8 cellular contexts compared by ENCODE assay signal in the genomic region with DNA sequence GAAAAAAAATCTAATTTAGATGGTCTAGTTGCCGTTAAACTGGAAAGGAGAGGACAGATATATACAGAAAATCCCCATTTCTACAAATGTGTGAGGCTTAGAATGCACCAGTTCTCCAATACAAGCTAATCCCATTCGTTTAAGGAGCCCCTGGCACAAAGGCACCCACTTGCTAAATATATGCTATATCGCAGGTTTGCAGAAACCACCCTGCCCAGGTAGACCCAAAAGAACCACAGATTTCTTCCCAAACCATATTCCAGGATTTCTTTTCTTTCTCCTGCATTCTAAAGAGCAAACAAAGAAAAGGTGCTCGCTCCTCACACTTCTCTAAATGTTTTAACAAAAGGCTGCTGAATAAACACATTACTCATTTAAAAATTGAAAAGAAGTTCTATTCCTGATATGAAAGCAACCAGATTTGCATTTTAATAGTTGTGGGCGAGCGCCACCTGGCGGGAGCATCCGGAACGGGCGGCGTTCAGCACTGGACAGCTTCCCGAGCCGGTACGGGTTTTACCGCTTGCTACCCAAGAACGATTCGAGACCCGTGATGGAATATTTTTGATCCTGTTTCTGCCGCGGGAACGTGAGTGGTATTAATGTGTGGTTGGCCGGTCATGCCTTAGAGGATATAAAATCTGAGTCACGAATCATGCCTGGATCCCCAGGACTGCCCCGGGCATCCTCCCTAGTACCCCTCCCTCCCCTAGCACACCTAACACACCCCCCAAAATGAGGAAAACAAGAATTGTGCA. TPM values are rescaled to one million over a fixed set of nuclear protein-coding genes. Genes with fewer than 3 reads are reported as not detected.
DNase-seq lines count a peak whose midpoint lies in the region; ATAC-seq, FAIRE-seq and TF ChIP-seq lines count a peak whose summit lies in the region.

No MANE protein-coding gene starts in this region.

- H3K9ac ChIP-seq in neural progenitor cell, result no peak overlapping the region

- H3K4me2 ChIP-seq in neural progenitor cell, result peak overlapping the region; percentile 69

- intact Hi-C loops in activated T-helper 2 cell treated with anti-CD3 and anti-CD28 coated beads, Interferon-gamma antibody, Interleukin-2, Interleukin-4, amounts not matched to agents 10 μg/mL and 5 μg/mL and 100 μg/mL, durations not matched to agents 14 hours and 24 hours and 36 hours (cut with micrococcal nuclease), result loop anchor here (5.0 to 10.0 kb wide), 2 partner anchors 1233 to 1450 kb away; no protein-coding TSS in a partner anchor
- intact Hi-C loops in transverse colon (cut with DNase I; ENCODE audit: low total_unique reads), result loop anchor here (2.0 kb wide), 1 partner anchor 1449 kb away; no protein-coding TSS in a partner anchor

- peak; percentile 25 for DNase-seq in DMS153 (lab: John Stamatoyannopoulos, UW)
- DNase-seq in HTR-8/SVneo (ENCODE audit: insufficient read length, low spot score), result peak; percentile 97
- peak; percentile 53 for DNase-seq in activated T-helper 2 cell treated with anti-CD3 and anti-CD28 coated beads, Interferon-gamma antibody, Interleukin-2, Interleukin-4, amounts not matched to agents 10 μg/mL and 5 μg/mL and 100 μg/mL, durations not matched to agents 14 hours and 24 hours and 36 hours (ENCODE audit: low spot score)
- DNase-seq in fibroblast of villous mesenchyme (ENCODE audit: low read depth), result peak; percentile 62
- DNase-seq in neural progenitor cell (ENCODE audit: low spot score), result peak; percentile 77
- peak; percentile 64 for DNase-seq in transverse colon

- H3K4me1 Mint-ChIP-seq in activated T-helper 2 cell treated with anti-CD3 and anti-CD28 coated beads, Interferon-gamma antibody, Interleukin-2, Interleukin-4, amounts not matched to agents 10 μg/mL and 5 μg/mL and 100 μg/mL, durations not matched to agents 14 hours and 24 hours and 36 hours (ENCODE audit: low read depth), result peaks cover 2% of the 10 kb centered on the region
- H3K4me1 Mint-ChIP-seq in neural progenitor cell, result peaks cover 9% of the 10 kb centered on the region

- no peak for TF ChIP-seq POLR2A in transverse colon (IDR thresholded peaks at IDR 0.05)

- H3K27me3 ChIP-seq in neural progenitor cell (peaks cover 62% of the 10 kb centered on the region), transverse colon (peaks cover 44% of the 10 kb centered on the region)

- no peak overlapping the region for H3K4me3 Mint-ChIP-seq in activated T-helper 2 cell treated with anti-CD3 and anti-CD28 coated beads, Interferon-gamma antibody, Interleukin-2, Interleukin-4, amounts not matched to agents 10 μg/mL and 5 μg/mL and 100 μg/mL, durations not matched to agents 14 hours and 24 hours and 36 hours (ENCODE audit: low read depth)
- peak overlapping the region; percentile 78 for H3K4me3 Mint-ChIP-seq in neural progenitor cell

- FAIRE-seq in HTR-8/SVneo (lab: Jason Lieb, UNC), result peak; percentile 95

- H3K79me2 ChIP-seq in neural progenitor cell (ENCODE audit: low read depth), result no peaks in the 10 kb centered on the region

- H3K36me3 ChIP-seq in neural progenitor cell (no peaks in the 10 kb centered on the region), transverse colon (no peaks in the 10 kb centered on the region)

- WGBS in transverse colon (ENCODE audit: low coverage in 1 of 2), 2 donors, result 7 to 9% methylated on average over 18 to 24 of the region's 24 CpGs

- H3K27ac ChIP-seq in neural progenitor cell (no peak overlapping the region), transverse colon (no peak overlapping the region)

- no peaks in the 10 kb centered on the region for H3K36me3 Mint-ChIP-seq in activated T-helper 2 cell treated with anti-CD3 and anti-CD28 coated beads, Interferon-gamma antibody, Interleukin-2, Interleukin-4, amounts not matched to agents 10 μg/mL and 5 μg/mL and 100 μg/mL, durations not matched to agents 14 hours and 24 hours and 36 hours (ENCODE audit: low read depth)
- no peaks in the 10 kb centered on the region for H3K36me3 Mint-ChIP-seq in neural progenitor cell

- TF ChIP-seq EP300 in transverse colon (IDR thresholded peaks at IDR 0.05; ENCODE audit: low read depth), result no peak

- H4K20me1 ChIP-seq in neural progenitor cell (ENCODE audit: low read depth), result peaks cover 14% of the 10 kb centered on the region

- H3K4me3 ChIP-seq in fibroblast of villous mesenchyme (ENCODE audit: low read depth, low read length) (no peak overlapping the region), neural progenitor cell (peak overlapping the region; percentile 4), transverse colon (no peak overlapping the region)

- H3K9me3 ChIP-seq in neural progenitor cell (ENCODE audit: low read depth), result no peaks in the 10 kb centered on the region
- H3K9me3 ChIP-seq in transverse colon, result no peaks in the 10 kb centered on the region

- no peaks in the 10 kb centered on the region for H3F3A ChIP-seq in neural progenitor cell (ENCODE audit: low read depth)

- H3K27me3 Mint-ChIP-seq in activated T-helper 2 cell treated with anti-CD3 and anti-CD28 coated beads, Interferon-gamma antibody, Interleukin-2, Interleukin-4, amounts not matched to agents 10 μg/mL and 5 μg/mL and 100 μg/mL, durations not matched to agents 14 hours and 24 hours and 36 hours (ENCODE audit: low read depth), result peaks cover 34% of the 10 kb centered on the region
- peaks cover 36% of the 10 kb centered on the region for H3K27me3 Mint-ChIP-seq in neural progenitor cell (ENCODE audit: insufficient read depth, low read depth)

- no peak overlapping the region for H3K27ac Mint-ChIP-seq in activated T-helper 2 cell treated with anti-CD3 and anti-CD28 coated beads, Interferon-gamma antibody, Interleukin-2, Interleukin-4, amounts not matched to agents 10 μg/mL and 5 μg/mL and 100 μg/mL, durations not matched to agents 14 hours and 24 hours and 36 hours
- H3K27ac Mint-ChIP-seq in neural progenitor cell, result no peak overlapping the region

- peak; percentile 80 for TF ChIP-seq CTCF in fibroblast of villous mesenchyme (IDR thresholded peaks at IDR 0.05; ENCODE audit: insufficient read depth, low read depth, low read length)
- TF ChIP-seq CTCF in neural progenitor cell (IDR thresholded peaks at IDR 0.05), result peak; percentile 99
- TF ChIP-seq CTCF in transverse colon (IDR thresholded peaks at IDR 0.05), result peak; percentile 79 to 94 (median 88)

- H3K9me3 Mint-ChIP-seq in activated T-helper 2 cell treated with anti-CD3 and anti-CD28 coated beads, Interferon-gamma antibody, Interleukin-2, Interleukin-4, amounts not matched to agents 10 μg/mL and 5 μg/mL and 100 μg/mL, durations not matched to agents 14 hours and 24 hours and 36 hours, result no peaks in the 10 kb centered on the region
- H3K9me3 Mint-ChIP-seq in neural progenitor cell, result no peaks in the 10 kb centered on the region

- H2AFZ ChIP-seq in neural progenitor cell (replicated peaks), result no peak overlapping the region

- no peaks in the 10 kb centered on the region for H3K4me1 ChIP-seq in neural progenitor cell
- peaks cover 0 to 6% (median 3%) of the 10 kb centered on the region in 4 donors for H3K4me1 ChIP-seq in transverse colon

- in situ Hi-C loops in transverse colon (cut with MboI; ENCODE audit: low pct_ligation_motif_present in 1 of 4, low pct_unique_long_range_greater_than_20kb in 1 of 4, low sequenced_read_pairs in 3 of 4), result loop anchor here (10.0 to 25.0 kb wide), 6 partner anchors 100 to 1450 kb away; no protein-coding TSS in a partner anchor

- no peak for ATAC-seq in GM21367 (IDR thresholded peaks at IDR 0.05; ENCODE audit: unreplicated experiment)

TF ChIP-seq in PFSK-1, 5 proteins besides CTCF, POLR2A, EP300 and RAD21:
- TF ChIP-seq, protein P1, sequence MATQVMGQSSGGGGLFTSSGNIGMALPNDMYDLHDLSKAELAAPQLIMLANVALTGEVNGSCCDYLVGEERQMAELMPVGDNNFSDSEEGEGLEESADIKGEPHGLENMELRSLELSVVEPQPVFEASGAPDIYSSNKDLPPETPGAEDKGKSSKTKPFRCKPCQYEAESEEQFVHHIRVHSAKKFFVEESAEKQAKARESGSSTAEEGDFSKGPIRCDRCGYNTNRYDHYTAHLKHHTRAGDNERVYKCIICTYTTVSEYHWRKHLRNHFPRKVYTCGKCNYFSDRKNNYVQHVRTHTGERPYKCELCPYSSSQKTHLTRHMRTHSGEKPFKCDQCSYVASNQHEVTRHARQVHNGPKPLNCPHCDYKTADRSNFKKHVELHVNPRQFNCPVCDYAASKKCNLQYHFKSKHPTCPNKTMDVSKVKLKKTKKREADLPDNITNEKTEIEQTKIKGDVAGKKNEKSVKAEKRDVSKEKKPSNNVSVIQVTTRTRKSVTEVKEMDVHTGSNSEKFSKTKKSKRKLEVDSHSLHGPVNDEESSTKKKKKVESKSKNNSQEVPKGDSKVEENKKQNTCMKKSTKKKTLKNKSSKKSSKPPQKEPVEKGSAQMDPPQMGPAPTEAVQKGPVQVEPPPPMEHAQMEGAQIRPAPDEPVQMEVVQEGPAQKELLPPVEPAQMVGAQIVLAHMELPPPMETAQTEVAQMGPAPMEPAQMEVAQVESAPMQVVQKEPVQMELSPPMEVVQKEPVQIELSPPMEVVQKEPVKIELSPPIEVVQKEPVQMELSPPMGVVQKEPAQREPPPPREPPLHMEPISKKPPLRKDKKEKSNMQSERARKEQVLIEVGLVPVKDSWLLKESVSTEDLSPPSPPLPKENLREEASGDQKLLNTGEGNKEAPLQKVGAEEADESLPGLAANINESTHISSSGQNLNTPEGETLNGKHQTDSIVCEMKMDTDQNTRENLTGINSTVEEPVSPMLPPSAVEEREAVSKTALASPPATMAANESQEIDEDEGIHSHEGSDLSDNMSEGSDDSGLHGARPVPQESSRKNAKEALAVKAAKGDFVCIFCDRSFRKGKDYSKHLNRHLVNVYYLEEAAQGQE (IDR thresholded peaks at IDR 0.05; ENCODE audit: insufficient read depth in 1 of 2, low read depth in 2 of 2, low read length in 2 of 2), result peak; percentile 87 to 95
- TF ChIP-seq TAF1 (IDR thresholded peaks at IDR 0.05; ENCODE audit: borderline replicate concordance, insufficient read depth, low read length), result no peak
TF ChIP-seq in PFSK-1: peak in this region for 1.

RNA-seq across cellular contexts. Expression of a gene that starts 2.1 kb away (rescaled TPM):
- not detected for polyA plus RNA-seq in PFSK-1 (2012; ENCODE audit: insufficient read length, low read depth)
- total RNA-seq in activated T-helper 2 cell treated with anti-CD3 and anti-CD28 coated beads, Interferon-gamma antibody, Interleukin-2, Interleukin-4, amounts not matched to agents 10 μg/mL and 5 μg/mL and 100 μg/mL, durations not matched to agents 14 hours and 24 hours and 36 hours, result not detected in 2 replicates
- not detected in 2 replicates for total RNA-seq in fibroblast of villous mesenchyme
- 0.37 and 1.1 TPM in 2 replicates for total RNA-seq in neural progenitor cell (ENCODE audit: low replicate concordance)
- under 1 TPM; under 0.01 to 0.64 (median 0.40) TPM for total RNA-seq in transverse colon

Comparison
In these comparisons a context has a peak if more than half of its experiments do, and no peak if none do; other contexts are left out.
1. DNase-seq: peak in every context shown above with its lines; median percentile 97 in HTR-8/SVneo; 77 in neural progenitor cell; 64 in transverse colon; 62 in fibroblast of villous mesenchyme; 53 in activated T-helper 2 cell treated with anti-CD3 and anti-CD28 coated beads, Interferon-gamma antibody, Interleukin-2, Interleukin-4, amounts not matched to agents 10 μg/mL and 5 μg/mL and 100 μg/mL, durations not matched to agents 14 hours and 24 hours and 36 hours; 25 in DMS153.